Comparison of ENCODE assay signal across 17 cellular contexts in genomic region chr12:94707892-94708291, GRCh38. TPM values are rescaled to one million over a fixed set of nuclear protein-coding genes. Genes with fewer than 3 reads are reported as not detected.
DNase-seq lines count a peak whose midpoint lies in the region; ATAC-seq and TF ChIP-seq lines count a peak whose summit lies in the region.
"Had no signal": no experiment of that assay in that cellular context is flagged by ENCODE, and none has a peak within 500 bp of the region (broad histone marks: within the 10 kb centered on the region; RNA-seq: fewer than 3 reads in every experiment).

No MANE protein-coding gene starts in this region.

- TF ChIP-seq EP300 in transverse colon (IDR thresholded peaks at IDR 0.05; ENCODE audit: low read depth) = no peak

- ATAC-seq in GM21529 (IDR thresholded peaks at IDR 0.05; ENCODE audit: unreplicated experiment) = no peak
- ATAC-seq: activated naive CD8-positive, alpha-beta T cell treated with anti-CD3 and anti-CD28 coated beads, Interleukin-2, amount 50 U/mL, for 24 hours; T-helper 17 cell had no signal

- WGBS in transverse colon (ENCODE audit: low coverage in 1 of 2), 2 donors = 51 to 63% methylated on average over 8 to 9 of the region's 9 CpGs

- H3K36me3 ChIP-seq in muscle layer of colon (ENCODE audit: insufficient read depth, low read length) (no peaks in the 10 kb centered on the region), transverse colon (no peaks in the 10 kb centered on the region)
- H3K36me3 ChIP-seq: BLaER1 treated with 17β-estradiol and CSF1 and Interleukin-3, amounts not matched to agents 10 nM and 100 nM had no signal

- TF ChIP-seq CTCF in foreskin fibroblast (IDR thresholded peaks at IDR 0.05; ENCODE audit: low read depth, low read length) = no peak
- TF ChIP-seq CTCF in transverse colon (IDR thresholded peaks at IDR 0.05) = no peak

- no peak overlapping the region for H3K9ac ChIP-seq in muscle layer of colon (ENCODE audit: low read length)
- H3K9ac ChIP-seq: BLaER1 treated with 17β-estradiol and CSF1 and Interleukin-3, amounts not matched to agents 10 nM and 100 nM had no signal

- H3K27ac ChIP-seq in muscle layer of colon (ENCODE audit: low read depth, low read length) (peak overlapping the region; percentile 19), transverse colon (peak overlapping the region in 2 of 4 donors; percentile 5 to 19)
- H3K27ac ChIP-seq: BLaER1 treated with 17β-estradiol and CSF1 and Interleukin-3, amounts not matched to agents 10 nM and 100 nM; dorsolateral prefrontal cortex had no signal

- H3K4me3 ChIP-seq in foreskin fibroblast (ENCODE audit: low read depth in 1 of 2, low read length in 2 of 2) (no peak overlapping the region), muscle layer of colon (ENCODE audit: low read depth in 1 of 2, low read length in 2 of 2) (no peak overlapping the region), transverse colon (no peak overlapping the region)
- H3K4me3 ChIP-seq: BLaER1 treated with 17β-estradiol and CSF1 and Interleukin-3, amounts not matched to agents 10 nM and 100 nM; dorsolateral prefrontal cortex had no signal

- H3K9me3 ChIP-seq in muscle layer of colon (ENCODE audit: low read length) = no peaks in the 10 kb centered on the region
- H3K9me3 ChIP-seq in transverse colon = no peaks in the 10 kb centered on the region
- H3K9me3 ChIP-seq: BLaER1 treated with 17β-estradiol and CSF1 and Interleukin-3, amounts not matched to agents 10 nM and 100 nM had no signal

- intact Hi-C loops in transverse colon (cut with DNase I; ENCODE audit: low total_unique reads) = no loop called here

- no peaks in the 10 kb centered on the region for H3K27me3 ChIP-seq in muscle layer of colon (ENCODE audit: control insufficient read depth in 1 of 2, insufficient read depth in 2 of 2, low read length in 2 of 2)
- H3K27me3 ChIP-seq in transverse colon = no peaks in the 10 kb centered on the region
- H3K27me3 ChIP-seq: BLaER1 treated with 17β-estradiol and CSF1 and Interleukin-3, amounts not matched to agents 10 nM and 100 nM; dorsolateral prefrontal cortex had no signal

- no peak for TF ChIP-seq POLR2A in transverse colon (IDR thresholded peaks at IDR 0.05)

- peak; percentile 9 for DNase-seq in astrocyte of the hippocampus (ENCODE audit: low read depth, low spot score)
- peak; percentile 38 to 73 for DNase-seq in foreskin fibroblast
- DNase-seq in transverse colon = peak; percentile 17
- no peak for DNase-seq in GOT3 (lab: John Stamatoyannopoulos, UW)
- DNase-seq in NCI-H1105 (lab: John Stamatoyannopoulos, UW) = no peak
- no peak for DNase-seq in stimulated activated CD4-positive, alpha-beta T cell treated with anti-CD3 and anti-CD28 coated beads, Interleukin-4, amount 100 ng/mL, for 24 hours
- DNase-seq: activated CD4-positive, CD25-positive, alpha-beta regulatory T cell treated with anti-CD3 and anti-CD28 coated beads, Interleukin-2, amount 50 U/mL, for 72 hours; activated naive CD8-positive, alpha-beta T cell treated with anti-CD3 and anti-CD28 coated beads, Interleukin-2, amount 50 U/mL, for 24 hours; dorsolateral prefrontal cortex; islet precursor cell; naive B cell; NCI-H1092 treated with DMSO at 0.1 percent for 48 hours; stimulated activated CD4-positive, alpha-beta T cell treated with anti-CD3 and anti-CD28 coated beads, Interleukin-4, amount 100 ng/mL, for 4 hours; T-helper 17 cell had no signal

- H3K4me1 ChIP-seq in muscle layer of colon (ENCODE audit: insufficient read depth, low read length) (peaks cover 35% of the 10 kb centered on the region), transverse colon (peaks cover 0 to 33% (median 3%) of the 10 kb centered on the region in 4 donors)

- in situ Hi-C loops in transverse colon (cut with MboI; ENCODE audit: low pct_ligation_motif_present in 1 of 4, low pct_unique_long_range_greater_than_20kb in 1 of 4, low sequenced_read_pairs in 3 of 4) = no loop called here

RNA-seq across cellular contexts. Expression of gene TMCC3, which starts 57.5 kb away (rescaled TPM):
- total RNA-seq in transverse colon = 10 to 100 TPM in 3 of 4 donors, 1 to 10 TPM in 1; 6.4 to 79.3 (median 65.9) TPM

Comparison
In these comparisons a context has a peak if more than half of its experiments do, and no peak if none do; other contexts are left out.
1. DNase-seq: peak in astrocyte of the hippocampus (single experiment), foreskin fibroblast (2 of 2) and transverse colon (single experiment); none in GOT3 (single experiment), NCI-H1105 (single experiment) and stimulated activated CD4-positive, alpha-beta T cell treated with anti-CD3 and anti-CD28 coated beads, Interleukin-4, amount 100 ng/mL, for 24 hours (single experiment).